In the genomic region with DNA sequence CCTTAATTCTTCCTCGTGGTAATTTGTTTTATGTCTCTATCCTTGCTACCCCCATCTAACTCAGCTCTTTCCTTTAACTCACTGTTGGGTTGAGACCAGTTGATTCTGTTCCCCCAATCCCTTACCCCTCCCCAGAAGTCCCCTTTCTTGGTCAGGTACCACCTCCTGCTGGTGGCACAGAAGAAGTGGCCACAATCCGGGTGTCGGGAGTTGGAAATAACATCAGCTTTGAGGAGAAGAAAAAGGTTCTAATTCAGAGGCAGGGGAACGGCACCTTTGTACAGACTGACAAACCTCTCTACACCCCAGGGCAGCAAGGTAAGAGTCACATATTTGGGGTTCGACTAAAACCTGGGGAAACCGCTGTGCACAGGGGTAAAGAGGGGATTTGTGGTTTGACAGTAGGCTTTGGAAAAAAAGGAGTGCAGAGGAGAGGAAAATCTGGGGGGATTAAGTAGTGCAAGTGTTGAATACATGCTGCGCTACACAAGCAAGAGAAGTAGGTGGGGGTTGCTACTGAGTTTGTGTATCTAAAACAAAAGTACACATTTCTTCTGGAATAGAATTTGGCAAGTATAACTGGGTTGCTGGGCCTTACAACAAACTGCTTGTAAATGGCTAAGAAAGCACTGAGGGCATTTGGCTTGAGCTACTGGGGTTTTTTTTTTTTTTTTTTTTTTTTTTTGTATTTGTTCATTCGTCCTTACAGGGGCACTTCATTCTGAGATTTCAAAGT, we compare ENCODE assay signal across 1 cellular context.
A peak's percentile ranks its signal among the peaks of the same experiment; 100 is the strongest.
TF ChIP-seq lines count a peak whose summit lies in the region.

No MANE protein-coding gene starts in this region.

TF ChIP-seq in GM23338, 12 proteins besides CTCF, POLR2A, EP300 and RAD21 (continued from another document):
- TF ChIP-seq ZNF462 (CRISPR knock-in tag; IDR thresholded peaks at IDR 0.05) = 0 out of 2 replicates have a peak, but pooled peaks have one; percentile 11
- TF ChIP-seq NANOG (IDR thresholded peaks at IDR 0.05; ENCODE audit: borderline replicate concordance) = no peak
- TF ChIP-seq POLR2AphosphoS5 (IDR thresholded peaks at IDR 0.05; ENCODE audit: low read depth) = no peak
